18 cellular contexts compared by ENCODE assay signal in genomic region chr15:67019886-67020520, GRCh38. TPM values are rescaled to one million over a fixed set of nuclear protein-coding genes. Genes with fewer than 3 reads are reported as not detected.
DNase-seq lines count a peak whose midpoint lies in the region; ATAC-seq and TF ChIP-seq lines count a peak whose summit lies in the region.
"Had no signal": no experiment of that assay in that cellular context is flagged by ENCODE, and none has a peak within 500 bp of the region (broad histone marks: within the 10 kb centered on the region; RNA-seq: fewer than 3 reads in every experiment).

No MANE protein-coding gene starts in this region.

- H3K4me2 ChIP-seq in OCI-LY3 (ENCODE audit: low read length), result no peak overlapping the region
- H3K4me2 ChIP-seq: GM23338 had no signal

- H3K4me3 ChIP-seq in OCI-LY3 (ENCODE audit: low read length), result no peak overlapping the region
- H3K4me3 ChIP-seq: GM12878, GM23338, MG63, SJSA1 had no signal

- no peak overlapping the region for H3K9ac ChIP-seq in OCI-LY3 (ENCODE audit: low read length)

- peak overlapping the region; percentile 45 for H3K27ac Mint-ChIP-seq in activated CD4-positive, alpha-beta T cell treated with anti-CD3 and anti-CD28 coated beads, Interleukin-2, amount 10 ng/mL, durations not matched to agents 24 days and 14 days
- H3K27ac Mint-ChIP-seq in activated CD4-positive, alpha-beta T cell treated with anti-CD3 and anti-CD28 coated beads, Interleukin-2, amount 10 ng/mL, durations not matched to agents 7 days and 5 days, result no peak overlapping the region
- H3K27ac Mint-ChIP-seq in dendritic cell treated with granulocyte-macrophage colony-stimulating factor and Interleukin-4, amounts not matched to agents 40 ng/mL and 50 ng/mL, for 4 days, result peak overlapping the region; percentile 70
- no peak overlapping the region for H3K27ac Mint-ChIP-seq in stimulated activated memory B cell treated with anti-CD40 and anti-IgM and Interleukin-4, amounts not matched to agents 10 μg/mL and 1 μg/mL and 100 μg/mL, for 72 hours
- H3K27ac Mint-ChIP-seq: GM23338 had no signal

- no peak overlapping the region for H3K27ac ChIP-seq in OCI-LY3 (ENCODE audit: low read length)
- H3K27ac ChIP-seq: SJSA1 had no signal

- H3K79me2 ChIP-seq in OCI-LY3 (ENCODE audit: low read length), result no peaks in the 10 kb centered on the region

- H3K4me3 Mint-ChIP-seq in activated CD4-positive, alpha-beta T cell treated with anti-CD3 and anti-CD28 coated beads, Interleukin-2, amount 10 ng/mL, durations not matched to agents 24 days and 14 days, result no peak overlapping the region
- H3K4me3 Mint-ChIP-seq in activated CD4-positive, alpha-beta T cell treated with anti-CD3 and anti-CD28 coated beads, Interleukin-2, amount 10 ng/mL, durations not matched to agents 7 days and 5 days, result no peak overlapping the region
- H3K4me3 Mint-ChIP-seq in dendritic cell treated with granulocyte-macrophage colony-stimulating factor and Interleukin-4, amounts not matched to agents 40 ng/mL and 50 ng/mL, for 4 days, result no peak overlapping the region
- no peak overlapping the region for H3K4me3 Mint-ChIP-seq in stimulated activated memory B cell treated with anti-CD40 and anti-IgM and Interleukin-4, amounts not matched to agents 10 μg/mL and 1 μg/mL and 100 μg/mL, for 72 hours
- H3K4me3 Mint-ChIP-seq: GM23338 had no signal

- no peaks in the 10 kb centered on the region for H3K36me3 ChIP-seq in OCI-LY3 (replicated peaks; ENCODE audit: low read depth, low read length)
- H3K36me3 ChIP-seq: MG63, SJSA1 had no signal

- CTCF ChIA-PET in activated CD4-positive, alpha-beta T cell treated with anti-CD3 and anti-CD28 coated beads, Interleukin-2, amount 10 ng/mL, durations not matched to agents 7 days and 5 days (lab: Charles Lee), result interaction anchor here (1.4 kb wide), 1 partner anchor 73 kb away, joined by 4 read pairs; no protein-coding TSS in a partner anchor

- H2AFZ ChIP-seq in OCI-LY3 (ENCODE audit: low read depth, low read length), result peak overlapping the region; percentile 39; the same call in 1 of the 2 replicates
- H2AFZ ChIP-seq: GM23338 had no signal

- H3K27me3 ChIP-seq in OCI-LY3 (ENCODE audit: low read depth, low read length), result no peaks in the 10 kb centered on the region
- H3K27me3 ChIP-seq: MG63, SJSA1 had no signal

- no peaks in the 10 kb centered on the region for H3K9me3 Mint-ChIP-seq in activated CD4-positive, alpha-beta T cell treated with anti-CD3 and anti-CD28 coated beads, Interleukin-2, amount 10 ng/mL, durations not matched to agents 24 days and 14 days
- H3K9me3 Mint-ChIP-seq in activated CD4-positive, alpha-beta T cell treated with anti-CD3 and anti-CD28 coated beads, Interleukin-2, amount 10 ng/mL, durations not matched to agents 7 days and 5 days, result no peaks in the 10 kb centered on the region
- H3K9me3 Mint-ChIP-seq in dendritic cell treated with granulocyte-macrophage colony-stimulating factor and Interleukin-4, amounts not matched to agents 40 ng/mL and 50 ng/mL, for 4 days, result no peaks in the 10 kb centered on the region
- no peaks in the 10 kb centered on the region for H3K9me3 Mint-ChIP-seq in stimulated activated memory B cell treated with anti-CD40 and anti-IgM and Interleukin-4, amounts not matched to agents 10 μg/mL and 1 μg/mL and 100 μg/mL, for 72 hours
- H3K9me3 Mint-ChIP-seq: GM23338 had no signal

- POLR2A ChIA-PET in activated CD4-positive, alpha-beta T cell treated with anti-CD3 and anti-CD28 coated beads, Interleukin-2, amount 10 ng/mL, durations not matched to agents 7 days and 5 days (lab: Charles Lee), result interaction anchor here (0.6 kb wide), 1 partner anchor 232 kb away, joined by 3 read pairs; no protein-coding TSS in a partner anchor

- H3K4me1 ChIP-seq in OCI-LY3 (ENCODE audit: low read length), result peaks cover 23% of the 10 kb centered on the region

- no peaks in the 10 kb centered on the region for H3K27me3 Mint-ChIP-seq in activated CD4-positive, alpha-beta T cell treated with anti-CD3 and anti-CD28 coated beads, Interleukin-2, amount 10 ng/mL, durations not matched to agents 24 days and 14 days
- H3K27me3 Mint-ChIP-seq in activated CD4-positive, alpha-beta T cell treated with anti-CD3 and anti-CD28 coated beads, Interleukin-2, amount 10 ng/mL, durations not matched to agents 7 days and 5 days, result peaks cover 2% of the 10 kb centered on the region
- H3K27me3 Mint-ChIP-seq in dendritic cell treated with granulocyte-macrophage colony-stimulating factor and Interleukin-4, amounts not matched to agents 40 ng/mL and 50 ng/mL, for 4 days, result peaks cover 58% of the 10 kb centered on the region
- H3K27me3 Mint-ChIP-seq in stimulated activated memory B cell treated with anti-CD40 and anti-IgM and Interleukin-4, amounts not matched to agents 10 μg/mL and 1 μg/mL and 100 μg/mL, for 72 hours, result peaks cover 9% of the 10 kb centered on the region

- no peak for TF ChIP-seq CTCF in OCI-LY3 (IDR thresholded peaks at IDR 0.05; ENCODE audit: low read depth, low read length)

- no peak for DNase-seq in activated CD4-positive, alpha-beta T cell treated with anti-CD3 and anti-CD28 coated beads, Interleukin-2, amount 10 ng/mL, durations not matched to agents 24 days and 14 days
- no peak for DNase-seq in activated CD4-positive, alpha-beta T cell treated with anti-CD3 and anti-CD28 coated beads, Interleukin-2, amount 10 ng/mL, durations not matched to agents 7 days and 5 days
- DNase-seq in posterior cingulate gyrus (no peak), SW480 (ENCODE audit: low spot score) (no peak), NCI-H2171 (lab: John Stamatoyannopoulos, UW) (no peak)
- DNase-seq: C1 segment of cervical spinal cord, DND-41, MG63, NCI-H187, NCI-H446, NCI-H69 had no signal

- H3K4me1 Mint-ChIP-seq in activated CD4-positive, alpha-beta T cell treated with anti-CD3 and anti-CD28 coated beads, Interleukin-2, amount 10 ng/mL, durations not matched to agents 24 days and 14 days, result peaks cover 23% of the 10 kb centered on the region
- H3K4me1 Mint-ChIP-seq in activated CD4-positive, alpha-beta T cell treated with anti-CD3 and anti-CD28 coated beads, Interleukin-2, amount 10 ng/mL, durations not matched to agents 7 days and 5 days, result peaks cover 22% of the 10 kb centered on the region
- H3K4me1 Mint-ChIP-seq in dendritic cell treated with granulocyte-macrophage colony-stimulating factor and Interleukin-4, amounts not matched to agents 40 ng/mL and 50 ng/mL, for 4 days (ENCODE audit: low read depth), result peaks cover 82% of the 10 kb centered on the region
- peaks cover 21% of the 10 kb centered on the region for H3K4me1 Mint-ChIP-seq in stimulated activated memory B cell treated with anti-CD40 and anti-IgM and Interleukin-4, amounts not matched to agents 10 μg/mL and 1 μg/mL and 100 μg/mL, for 72 hours

- ATAC-seq in stimulated activated memory B cell treated with anti-CD40 and anti-IgM and Interleukin-4, amounts not matched to agents 10 μg/mL and 1 μg/mL and 100 μg/mL, for 72 hours, result peak; percentile 34
- ATAC-seq: GM12878, GM23338, HepG2 had no signal

- H3K36me3 Mint-ChIP-seq in activated CD4-positive, alpha-beta T cell treated with anti-CD3 and anti-CD28 coated beads, Interleukin-2, amount 10 ng/mL, durations not matched to agents 24 days and 14 days (ENCODE audit: low read depth), result no peaks in the 10 kb centered on the region
- H3K36me3 Mint-ChIP-seq in activated CD4-positive, alpha-beta T cell treated with anti-CD3 and anti-CD28 coated beads, Interleukin-2, amount 10 ng/mL, durations not matched to agents 7 days and 5 days (ENCODE audit: low read depth), result no peaks in the 10 kb centered on the region
- H3K36me3 Mint-ChIP-seq in dendritic cell treated with granulocyte-macrophage colony-stimulating factor and Interleukin-4, amounts not matched to agents 40 ng/mL and 50 ng/mL, for 4 days (ENCODE audit: low read depth), result no peaks in the 10 kb centered on the region
- no peaks in the 10 kb centered on the region for H3K36me3 Mint-ChIP-seq in stimulated activated memory B cell treated with anti-CD40 and anti-IgM and Interleukin-4, amounts not matched to agents 10 μg/mL and 1 μg/mL and 100 μg/mL, for 72 hours

- no peaks in the 10 kb centered on the region for H4K20me1 ChIP-seq in OCI-LY3 (ENCODE audit: insufficient read depth, low read length)

- intact Hi-C loops in activated CD4-positive, alpha-beta T cell treated with anti-CD3 and anti-CD28 coated beads, Interleukin-2, amount 10 ng/mL, durations not matched to agents 24 days and 14 days (cut with micrococcal nuclease), result loop anchor here (5.0 kb wide), 1 partner anchor 73 kb away; no protein-coding TSS in a partner anchor
- intact Hi-C loops in dendritic cell treated with granulocyte-macrophage colony-stimulating factor and Interleukin-4, amounts not matched to agents 40 ng/mL and 50 ng/mL, for 4 days (cut with micrococcal nuclease), result loop anchor here (10.0 kb wide), 1 partner anchor 55 kb away; no protein-coding TSS in a partner anchor
- intact Hi-C loops in posterior cingulate gyrus (cut with DNase I), result loop anchor here (10.0 kb wide), 1 partner anchor 65 kb away; no protein-coding TSS in a partner anchor

- H3K9me3 ChIP-seq in OCI-LY3 (ENCODE audit: insufficient read depth, low read length), result no peaks in the 10 kb centered on the region
- H3K9me3 ChIP-seq: MG63, SJSA1 had no signal

RNA-seq across cellular contexts. Expression of gene SMAD3, which starts 45.4 kb away (rescaled TPM):
- 59.9 and 61.6 TPM in 2 replicates for total RNA-seq in activated CD4-positive, alpha-beta T cell treated with anti-CD3 and anti-CD28 coated beads, Interleukin-2, amount 10 ng/mL, durations not matched to agents 24 days and 14 days
- total RNA-seq in activated CD4-positive, alpha-beta T cell treated with anti-CD3 and anti-CD28 coated beads, Interleukin-2, amount 10 ng/mL, durations not matched to agents 7 days and 5 days, result 10 to 100 TPM; 81.6 to 83.9 TPM

Comparison
In these comparisons a context has a peak if more than half of its experiments do, and no peak if none do; other contexts are left out.
1. H3K27ac Mint-ChIP-seq: peak in activated CD4-positive, alpha-beta T cell treated with anti-CD3 and anti-CD28 coated beads, Interleukin-2, amount 10 ng/mL, durations not matched to agents 24 days and 14 days (single experiment) and dendritic cell treated with granulocyte-macrophage colony-stimulating factor and Interleukin-4, amounts not matched to agents 40 ng/mL and 50 ng/mL, for 4 days (single experiment); none in activated CD4-positive, alpha-beta T cell treated with anti-CD3 and anti-CD28 coated beads, Interleukin-2, amount 10 ng/mL, durations not matched to agents 7 days and 5 days (single experiment) and stimulated activated memory B cell treated with anti-CD40 and anti-IgM and Interleukin-4, amounts not matched to agents 10 μg/mL and 1 μg/mL and 100 μg/mL, for 72 hours (single experiment).